Comparison of ENCODE assay signal across 24 cellular contexts in genomic region chr10:128892005-128892404, GRCh38.
"Had no signal": no experiment of that assay in that cellular context is flagged by ENCODE, and none has a peak within 500 bp of the region (broad histone marks: within the 10 kb centered on the region; RNA-seq: fewer than 3 reads in every experiment).

No MANE protein-coding gene starts in this region.

- H3K27me3 Mint-ChIP-seq: effector memory CD8-positive, alpha-beta T cell had no signal

- DNase-seq: dermis blood vessel endothelial cell; dorsolateral prefrontal cortex; effector CD8-positive, alpha-beta T cell; effector memory CD8-positive, alpha-beta T cell; endodermal cell; erythroblast; foreskin melanocyte; gastrocnemius medialis; glutamatergic neuron; heart right ventricle; hippocampal formation; kidney; kidney glomerular epithelial cell; left colon; left ventricle myocardium inferior; lower lobe of right lung; mesenchymal stem cell; mucosa of descending colon; naive B cell had no signal

- H3K4me3 ChIP-seq: coronary artery, dorsolateral prefrontal cortex, gastrocnemius medialis, heart right ventricle, left ventricle myocardium inferior, lower lobe of right lung, mucosa of descending colon had no signal

- H3K4me1 Mint-ChIP-seq: naive B cell had no signal

- H3K9me3 Mint-ChIP-seq: endodermal cell had no signal

- H3K27ac ChIP-seq: coronary artery, dorsolateral prefrontal cortex, epithelial cell of prostate, gastrocnemius medialis, heart right ventricle, left ventricle myocardium inferior, lower lobe of right lung had no signal

- H3K4me1 ChIP-seq: lower lobe of right lung had no signal

- H3K27me3 ChIP-seq: gastrocnemius medialis had no signal

- H3K36me3 ChIP-seq: gastrocnemius medialis, heart right ventricle, left ventricle myocardium inferior, lower lobe of right lung had no signal

- ATAC-seq: effector memory CD8-positive, alpha-beta T cell; esophagus mucosa; gastrocnemius medialis; heart right ventricle; left colon; left lobe of liver; lower lobe of right lung; mucosa of descending colon had no signal

- H3K36me3 Mint-ChIP-seq: mesothelial cell of epicardium, naive B cell had no signal

- H3K27ac Mint-ChIP-seq: effector memory CD8-positive, alpha-beta T cell; endodermal cell; mesothelial cell of epicardium; naive B cell had no signal

- H3K4me3 Mint-ChIP-seq: effector memory CD8-positive, alpha-beta T cell; endodermal cell; mesothelial cell of epicardium; naive B cell had no signal

- H3K9me3 ChIP-seq: gastrocnemius medialis, lower lobe of right lung, mucosa of descending colon had no signal
